14 cellular contexts compared by ENCODE assay signal in genomic region chr15:99117563-99118257, GRCh38.
"Had no signal": no experiment of that assay in that cellular context is flagged by ENCODE, and none has a peak within 500 bp of the region (broad histone marks: within the 10 kb centered on the region; RNA-seq: fewer than 3 reads in every experiment).

No MANE protein-coding gene starts in this region.

- H3K27ac ChIP-seq: neutrophil had no signal

- DNase-seq: activated CD4-positive, alpha-beta T cell treated with anti-CD3 and anti-CD28 coated beads, Interleukin-2, amount 10 ng/mL, durations not matched to agents 7 days and 5 days; activated CD4-positive, CD25-positive, alpha-beta regulatory T cell; activated naive CD4-positive, alpha-beta T cell treated with anti-CD3 and anti-CD28 coated beads, Interleukin-2, amount 10 ng/mL, durations not matched to agents 7 days and 5 days; dermis blood vessel endothelial cell; erythroblast; heart left ventricle; mesendoderm; stimulated activated CD4-positive, alpha-beta T cell treated with anti-CD3 and anti-CD28 coated beads, Interleukin-12 subunit alpha, Interleukin-12 subunit beta, amount 100 ng/mL, for 4 hours; stimulated activated naive CD8-positive, alpha-beta T cell treated with anti-CD3 and anti-CD28 coated beads, Interleukin-15, Interleukin-2, amounts not matched to agents 100 U/mL and 50 U/mL, for 24 hours; T-helper 17 cell had no signal

- FAIRE-seq: TTC549 had no signal

- H3K9me3 ChIP-seq: heart left ventricle, neutrophil had no signal

- H3K4me3 ChIP-seq: heart left ventricle had no signal

- ATAC-seq: heart left ventricle; left lobe of liver; right cardiac atrium; stimulated activated naive CD8-positive, alpha-beta T cell treated with anti-CD3 and anti-CD28 coated beads, Interleukin-15, Interleukin-2, amounts not matched to agents 100 U/mL and 50 U/mL, for 24 hours; T-helper 17 cell had no signal

- H3K36me3 ChIP-seq: neutrophil had no signal

- H3K27me3 ChIP-seq: heart left ventricle had no signal
